Comparison of ENCODE assay signal across 29 cellular contexts in genomic region chr7:145168427-145168826, GRCh38.
A peak's percentile ranks its signal among the peaks of the same experiment; 100 is the strongest.
DNase-seq lines count a peak whose midpoint lies in the region; FAIRE-seq and TF ChIP-seq lines count a peak whose summit lies in the region.
"Had no signal": no experiment of that assay in that cellular context is flagged by ENCODE, and none has a peak within 500 bp of the region (broad histone marks: within the 10 kb centered on the region; RNA-seq: fewer than 3 reads in every experiment).

No MANE protein-coding gene starts in this region.

- H3K18ac ChIP-seq in H1 (ENCODE audit: extremely low read depth, low read length) = no peak overlapping the region

- H3K9me3 ChIP-seq in H1 (ENCODE audit: insufficient read depth in 2 of 2, low read depth in 1 of 2, low read length in 1 of 2) = 0 out of 4 replicates have a peak, but pooled peaks cover 0 to 3% of the 10 kb centered on the region in 2 experiments
- H3K9me3 ChIP-seq: A549; BE2C; BLaER1; BLaER1 treated with 17β-estradiol and CSF1 and Interleukin-3, amounts not matched to agents 10 nM and 100 nM; Caco-2 had no signal

- DNase-seq in H1 (ENCODE audit: low read depth in 1 of 2, low spot score in 2 of 2) = no peak
- peak in 41 of 42 donors; percentile 13 to 86 (median 49) for DNase-seq in head of caudate nucleus
- DNase-seq in GM10248 (ENCODE audit: extremely low spot score) = no peak
- no peak for DNase-seq in activated naive CD4-positive, alpha-beta T cell treated with Interleukin-2 at 50 U/mL for 16 hours
- DNase-seq: 8988T; ACHN; AML-193; BE2C; C1 segment of cervical spinal cord; Caco-2; Calu3; CD4-positive, alpha-beta memory T cell; CD4-positive, alpha-beta T cell; CD4-positive, CD25-positive, alpha-beta regulatory T cell; CD8-positive, alpha-beta memory T cell; CD8-positive, alpha-beta T cell; COR-L47; DMS 273 treated with DMSO at 0.1 percent for 48 hours; DMS153; DMS53; DMS79; DND-41; EL had no signal

- WGBS in H1 (ENCODE audit: extremely low coverage in 1 of 2, insufficient coverage in 1 of 2, insufficient read length in 1 of 2, insufficient replicate concordance in 2 of 2, low coverage in 1 of 2, low lambda C conversion rate in 2 of 2, missing lambda C conversion rate in 1 of 2), 2 experiments = 92% methylated on average over 5 of the region's 5 CpGs; no CpG with 5 or more reads in 1 of the 2 experiments

- H4K20me1 ChIP-seq in H1 (replicated peaks in 1 of 2; ENCODE audit: control insufficient read depth in 1 of 2, insufficient read depth in 2 of 2, low read length in 2 of 2) = no peaks in the 10 kb centered on the region
- H4K20me1 ChIP-seq: BLaER1; BLaER1 treated with 17β-estradiol and CSF1 and Interleukin-3, amounts not matched to agents 10 nM and 100 nM had no signal

- H3K27me3 ChIP-seq in H1 (replicated peaks in 1 of 4; ENCODE audit: control insufficient read depth in 3 of 4, extremely low read depth in 1 of 4, insufficient read depth in 3 of 4, low read length in 3 of 4) = no peaks in the 10 kb centered on the region
- H3K27me3 ChIP-seq: BE2C; BLaER1; BLaER1 treated with 17β-estradiol and CSF1 and Interleukin-3, amounts not matched to agents 10 nM and 100 nM had no signal

- no peak overlapping the region for H3K56ac ChIP-seq in H1 (replicated peaks; ENCODE audit: insufficient read length, low read depth, low read length)

- H4K8ac ChIP-seq in H1 (ENCODE audit: extremely low read depth, insufficient read depth, low read length) = no peak overlapping the region

- POLR2A ChIA-PET in H1 (lab: Charles Lee; ENCODE audit: partially characterized antibody) = no interaction called here
- POLR2A ChIA-PET in GM10248 (lab: Yijun Ruan, JAX) = no interaction called here

- H2BK15ac ChIP-seq in H1 (ENCODE audit: low read length) = no peak overlapping the region

- no peak for TF ChIP-seq EP300 in H1 (IDR thresholded peaks at IDR 0.05; ENCODE audit: borderline replicate concordance in 1 of 2, low read depth in 2 of 2, low read length in 2 of 2)

- peaks cover 4% of the 10 kb centered on the region; the same call in 1 of the 2 replicates for H3K23me2 ChIP-seq in H1 (ENCODE audit: low read depth, low read length)

- H2BK20ac ChIP-seq in H1 (ENCODE audit: low read length) = no peak overlapping the region

- H3K23ac ChIP-seq in H1 (ENCODE audit: insufficient read length) = no peak overlapping the region

- H4K5ac ChIP-seq in H1 (ENCODE audit: insufficient read length, low read depth, low read length) = no peak overlapping the region

- no peak for TF ChIP-seq RAD21 in H1 (IDR thresholded peaks at IDR 0.05 in 1 of 2, conservative IDR thresholded peaks at IDR 0.05 in 1 of 2; ENCODE audit: low read depth in 2 of 2, low read length in 2 of 2)

- H2BK120ac ChIP-seq in H1 (replicated peaks; ENCODE audit: low read depth, low read length) = no peak overlapping the region

- no peak overlapping the region for H3K4ac ChIP-seq in H1 (replicated peaks; ENCODE audit: insufficient read length, low read depth, low read length)

- no peaks in the 10 kb centered on the region for H3K4me1 ChIP-seq in H1 (replicated peaks in 1 of 4; ENCODE audit: control insufficient read depth in 3 of 4, insufficient read depth in 4 of 4, low read length in 3 of 4)
- H3K4me1 ChIP-seq: A549; BE2C; BLaER1; BLaER1 treated with 17β-estradiol and CSF1 and Interleukin-3, amounts not matched to agents 10 nM and 100 nM; Caco-2 had no signal

- no peak overlapping the region for H2BK5ac ChIP-seq in H1 (ENCODE audit: low read depth, low read length)

- intact Hi-C loops in head of caudate nucleus (cut with DNase I) = no loop called here

- H3K14ac ChIP-seq in H1 (ENCODE audit: insufficient read length) = no peak overlapping the region

- CTCF ChIA-PET in H1 (lab: Charles Lee; ENCODE audit: partially characterized antibody) (interaction anchor here (0.8 to 1.1 kb wide), 2 partner anchors 17 to 680 kb away, joined by 3 read pairs; no protein-coding TSS in a partner anchor), GM10248 (lab: Yijun Ruan, JAX) (interaction anchor here (1.3 kb wide), 1 partner anchor 922 kb away, joined by 3 read pairs; no protein-coding TSS in a partner anchor)

- no peak overlapping the region for H3K27ac ChIP-seq in H1 (ENCODE audit: low read depth, low read length)
- H3K27ac ChIP-seq: 22Rv1; A549; BLaER1; BLaER1 treated with 17β-estradiol and CSF1 and Interleukin-3, amounts not matched to agents 10 nM and 100 nM; C4-2B had no signal

- FAIRE-seq in H1 (lab: Jason Lieb, UNC) = no peak
- FAIRE-seq: A549, D721Med had no signal

- H3K9ac ChIP-seq in H1 (replicated peaks in 1 of 4; ENCODE audit: extremely low read depth in 1 of 4, low read depth in 3 of 4, low read length in 3 of 4) = no peak overlapping the region
- H3K9ac ChIP-seq: BLaER1; BLaER1 treated with 17β-estradiol and CSF1 and Interleukin-3, amounts not matched to agents 10 nM and 100 nM had no signal

- H4K91ac ChIP-seq in H1 (replicated peaks; ENCODE audit: insufficient read length, low read length) = no peak overlapping the region

- H3K79me1 ChIP-seq in H1 (ENCODE audit: low read depth, low read length) = no peaks in the 10 kb centered on the region

- no peaks in the 10 kb centered on the region for H3K79me2 ChIP-seq in H1 (ENCODE audit: control insufficient read depth in 1 of 2, insufficient read depth in 2 of 2, low read length in 2 of 2)

- H3K4me2 ChIP-seq in H1 (ENCODE audit: insufficient read depth in 1 of 2, low read depth in 2 of 2, low read length in 2 of 2) = no peak overlapping the region
- H3K4me2 ChIP-seq: A549; BLaER1; BLaER1 treated with 17β-estradiol and CSF1 and Interleukin-3, amounts not matched to agents 10 nM and 100 nM had no signal

- H2AFZ ChIP-seq in H1 (ENCODE audit: low read length) = peak overlapping the region; percentile 90; the same call in 1 of the 2 replicates

- no peak overlapping the region for H2AK5ac ChIP-seq in H1 (ENCODE audit: low read depth, low read length)

- no peak overlapping the region for H3K4me3 ChIP-seq in H1 (ENCODE audit: extremely low read depth in 1 of 4, insufficient read depth in 2 of 4, low read depth in 3 of 4, low read length in 4 of 4)
- H3K4me3 ChIP-seq: A549; BLaER1; BLaER1 treated with 17β-estradiol and CSF1 and Interleukin-3, amounts not matched to agents 10 nM and 100 nM had no signal

- H3K36me3 ChIP-seq in H1 (ENCODE audit: control insufficient read depth in 2 of 4, insufficient read depth in 4 of 4, low read length in 3 of 4) = no peaks in the 10 kb centered on the region
- H3K36me3 ChIP-seq: BE2C; BLaER1; BLaER1 treated with 17β-estradiol and CSF1 and Interleukin-3, amounts not matched to agents 10 nM and 100 nM had no signal

- no peak for TF ChIP-seq CTCF in H1 (IDR thresholded peaks at IDR 0.05; ENCODE audit: control extremely low read depth in 1 of 3, insufficient read depth in 1 of 3, low read depth in 1 of 3, low read length in 3 of 3)
- TF ChIP-seq CTCF in GM10248 (IDR thresholded peaks at IDR 0.05; ENCODE audit: control extremely low read depth, extremely low read depth, low read depth, missing control alignments) = no peak

- H2BK12ac ChIP-seq in H1 (ENCODE audit: low read depth, low read length) = no peak overlapping the region

- no peak for TF ChIP-seq POLR2A in H1 (IDR thresholded peaks at IDR 0.05; ENCODE audit: control extremely low read depth in 1 of 2, low read depth in 2 of 2, low read length in 2 of 2)

Comparison
In these comparisons a context has a peak if more than half of its experiments do, and no peak if none do; other contexts are left out.
1. DNase-seq: peak in head of caudate nucleus (41 of 42); none in H1 (0 of 2), GM10248 (single experiment) and activated naive CD4-positive, alpha-beta T cell treated with Interleukin-2 at 50 U/mL for 16 hours (single experiment).